8 cellular contexts compared by ENCODE assay signal in genomic region chr6:149566372-149567193, GRCh38. TPM values are rescaled to one million over a fixed set of nuclear protein-coding genes. Genes with fewer than 3 reads are reported as not detected.
DNase-seq lines count a peak whose midpoint lies in the region; ATAC-seq and TF ChIP-seq lines count a peak whose summit lies in the region.

TSS of gene GINM1 (plus strand) at chr6:149566375. CDS start at chr6:149566415, 40 bp downstream.

- CTCF ChIA-PET in activated naive CD4-positive, alpha-beta T cell treated with anti-CD3 and anti-CD28 coated beads for 36 hours (lab: Charles Lee), result interaction anchor here (1.7 kb wide), 1 partner anchor 81 kb away, joined by 4 read pairs; no protein-coding TSS in a partner anchor

- H3K4me1 ChIP-seq in transverse colon, result peaks cover 11 to 25% (median 16%) of the 10 kb centered on the region in 4 donors

- no peaks in the 10 kb centered on the region for H3K9me3 ChIP-seq in transverse colon

- H3K4me3 Mint-ChIP-seq in CD14-positive monocyte, result peak within 1 kb of the TSS; percentile 93 to 95
- peak within 1 kb of the TSS; percentile 92 for H3K4me3 Mint-ChIP-seq in activated naive CD4-positive, alpha-beta T cell treated with anti-CD3 and anti-CD28 coated beads for 36 hours

- 1% methylated on average over 80 of the region's 85 CpGs; no CpG with 5 or more reads in 1 of the 2 donors for WGBS in transverse colon (ENCODE audit: low coverage in 1 of 2), 2 donors

- ATAC-seq in HG03460 (IDR thresholded peaks at IDR 0.05; ENCODE audit: unreplicated experiment), result peak; percentile 28

- peak within 1 kb of the TSS; percentile 70 to 94 (median 82) for H3K4me3 ChIP-seq in transverse colon

- no peaks in the 10 kb centered on the region for H3K36me3 Mint-ChIP-seq in CD14-positive monocyte
- H3K36me3 Mint-ChIP-seq in activated naive CD4-positive, alpha-beta T cell treated with anti-CD3 and anti-CD28 coated beads for 36 hours (ENCODE audit: low read depth), result no peaks in the 10 kb centered on the region

- in situ Hi-C loops in transverse colon (cut with MboI; ENCODE audit: low pct_ligation_motif_present in 1 of 4, low pct_unique_long_range_greater_than_20kb in 1 of 4, low sequenced_read_pairs in 3 of 4), result loop anchor here in 1 of 4 donors (25.0 kb wide), 1 partner anchor 146 kb away; the partner anchor contains the start of gene LATS1

- H3K9me3 Mint-ChIP-seq in CD14-positive monocyte, result no peaks in the 10 kb centered on the region
- no peaks in the 10 kb centered on the region for H3K9me3 Mint-ChIP-seq in activated naive CD4-positive, alpha-beta T cell treated with anti-CD3 and anti-CD28 coated beads for 36 hours

- peak within 1 kb of the TSS; percentile 78 to 88 (median 82) for H3K27ac Mint-ChIP-seq in CD14-positive monocyte
- H3K27ac Mint-ChIP-seq in activated naive CD4-positive, alpha-beta T cell treated with anti-CD3 and anti-CD28 coated beads for 36 hours, result peak within 1 kb of the TSS; percentile 89

- H3K36me3 ChIP-seq in transverse colon, result no peaks in the 10 kb centered on the region

- TF ChIP-seq CTCF in CD14-positive monocyte (IDR thresholded peaks at IDR 0.05) (no peak), transverse colon (IDR thresholded peaks at IDR 0.05) (no peak)

- DNase-seq in CD14-positive monocyte (ENCODE audit: low spot score) (peak; percentile 48), GM19238 (ENCODE audit: insufficient read length, low spot score) (peak; percentile 37), RPMI7951 (ENCODE audit: low read depth) (peak; percentile 31), germinal center (ENCODE audit: low spot score) (peak; percentile 64), occipital lobe (lab: John Stamatoyannopoulos, UW) (peak; percentile 66), transverse colon (peak; percentile 66)
- DNase-seq in activated naive CD4-positive, alpha-beta T cell treated with anti-CD3 and anti-CD28 coated beads for 36 hours, result peak; percentile 55

- peak within 1 kb of the TSS; percentile 91 to 93 (median 92) for H3K27ac ChIP-seq in transverse colon

- TF ChIP-seq POLR2A in transverse colon (IDR thresholded peaks at IDR 0.05), result peak; percentile 72

- H3K27me3 ChIP-seq in transverse colon, result no peaks in the 10 kb centered on the region

- TF ChIP-seq EP300 in transverse colon (IDR thresholded peaks at IDR 0.05; ENCODE audit: low read depth), result no peak

- peaks cover 8 to 13% (median 10%) of the 10 kb centered on the region in 3 donors for H3K27me3 Mint-ChIP-seq in CD14-positive monocyte (ENCODE audit: low read depth in 3 of 3)
- no peaks in the 10 kb centered on the region for H3K27me3 Mint-ChIP-seq in activated naive CD4-positive, alpha-beta T cell treated with anti-CD3 and anti-CD28 coated beads for 36 hours (ENCODE audit: low read depth)

- peaks cover 17% of the 10 kb centered on the region for H3K4me1 Mint-ChIP-seq in CD14-positive monocyte
- peaks cover 28% of the 10 kb centered on the region for H3K4me1 Mint-ChIP-seq in activated naive CD4-positive, alpha-beta T cell treated with anti-CD3 and anti-CD28 coated beads for 36 hours (ENCODE audit: low read depth)

- intact Hi-C loops in CD14-positive monocyte (cut with micrococcal nuclease), result loop anchor here in 1 of 2 donors (10.0 kb wide), 1 partner anchor 158 kb away; no protein-coding TSS in a partner anchor
- intact Hi-C loops in activated naive CD4-positive, alpha-beta T cell treated with anti-CD3 and anti-CD28 coated beads for 36 hours (cut with micrococcal nuclease), result loop anchor here (1.0 kb wide), 4 partner anchors 82 to 249 kb away; partner anchors contain the start of genes KATNA1, LATS1, PCMT1 and TAB2
- intact Hi-C loops in transverse colon (cut with DNase I; ENCODE audit: low total_unique reads), result no loop called here

RNA-seq across cellular contexts. Expression of gene GINM1, which starts in this region (rescaled TPM):
- polyA plus RNA-seq in CD14-positive monocyte, result 10 to 100 TPM; 42.3 to 44.4 TPM
- total RNA-seq in RPMI7951 (2014; rRNA removed; shearing (Covaris generic)), result 47.0 and 49.6 TPM in 2 replicates
- 10 to 100 TPM; 17.6 to 18.4 TPM for total RNA-seq in activated naive CD4-positive, alpha-beta T cell treated with anti-CD3 and anti-CD28 coated beads for 36 hours
- total RNA-seq in occipital lobe (28.4 TPM), transverse colon (10 to 100 TPM; 19.1 to 49.6 (median 35.9) TPM)

Comparison
In these comparisons a context has a peak if more than half of its experiments do, and no peak if none do; other contexts are left out.
1. Peak in every context shown above with its lines: DNase-seq, ATAC-seq, H3K4me3 ChIP-seq and H3K27ac ChIP-seq.